Comparison of ENCODE assay signal across 18 cellular contexts in the genomic region with DNA sequence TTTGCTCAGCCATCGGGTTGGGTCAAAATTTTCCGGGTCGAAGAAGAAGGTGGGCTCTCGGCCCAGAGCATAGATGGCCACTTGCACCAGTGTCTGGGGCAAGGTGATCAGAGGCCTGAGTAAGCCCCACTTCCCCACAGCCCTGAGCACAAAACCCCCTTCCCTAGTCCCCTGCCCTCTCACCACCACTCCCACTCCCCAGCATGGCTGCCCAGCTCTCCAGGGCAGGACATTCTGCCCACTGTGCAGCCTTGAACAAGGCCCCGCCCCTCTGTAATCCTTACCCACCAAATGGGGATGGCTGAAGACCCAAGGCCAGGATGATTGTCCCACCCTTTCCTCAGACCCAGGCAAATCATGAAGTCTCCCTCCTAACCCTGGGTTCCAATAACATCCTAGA. TPM values are rescaled to one million over a fixed set of nuclear protein-coding genes. Genes with fewer than 3 reads are reported as not detected.
DNase-seq lines count a peak whose midpoint lies in the region; ATAC-seq, FAIRE-seq and TF ChIP-seq lines count a peak whose summit lies in the region.
"Had no signal": no experiment of that assay in that cellular context is flagged by ENCODE, and none has a peak within 500 bp of the region (broad histone marks: within the 10 kb centered on the region; RNA-seq: fewer than 3 reads in every experiment).

No MANE protein-coding gene starts in this region.

- peak; percentile 7 for DNase-seq in WTC11 (ENCODE audit: low spot score)
- DNase-seq in kidney = peak; percentile 51
- DNase-seq in posterior vena cava (ENCODE audit: low spot score) = peak; percentile 50
- DNase-seq in dorsolateral prefrontal cortex = no peak
- DNase-seq in RPMI8226 = no peak
- DNase-seq in mesendoderm = no peak
- DNase-seq: BE2C; C1 segment of cervical spinal cord; CD4-positive, CD25-positive, alpha-beta regulatory T cell; DMS53; DND-41; EL; H9 had no signal

- H3K27me3 Mint-ChIP-seq in WTC11 (ENCODE audit: low read depth) = peaks cover 5% of the 10 kb centered on the region

- CTCF ChIA-PET in WTC11 (lab: Charles Lee) = interaction anchor here (2.1 kb wide), 1 partner anchor 18 kb away, joined by 6 read pairs; no protein-coding TSS in a partner anchor

- ATAC-seq in WTC11 = no peak
- ATAC-seq: GM12878, HepG2 had no signal

- H3K4ac ChIP-seq in mesendoderm (ENCODE audit: low read depth, low read length) = no peak overlapping the region

- no peak overlapping the region for H2BK5ac ChIP-seq in mesendoderm (ENCODE audit: low read length)

- no peak overlapping the region for H3K18ac ChIP-seq in mesendoderm (ENCODE audit: low read length)

- intact Hi-C loops in kidney (cut with DNase I) (no loop called here), posterior vena cava (cut with DNase I) (no loop called here), dorsolateral prefrontal cortex (cut with DNase I) (no loop called here)

- no peaks in the 10 kb centered on the region for H3K79me1 ChIP-seq in mesendoderm (ENCODE audit: low read length)

- H3K4me1 ChIP-seq in kidney (ENCODE audit: control insufficient read depth in 1 of 2, insufficient read depth in 1 of 2, low read depth in 1 of 2, low read length in 2 of 2) = no peaks in the 10 kb centered on the region
- H3K4me1 ChIP-seq in mesendoderm (ENCODE audit: control insufficient read depth, low read depth, low read length) = no peaks in the 10 kb centered on the region
- H3K4me1 ChIP-seq: BE2C had no signal

- POLR2A ChIA-PET in WTC11 (lab: Charles Lee) = no interaction called here

- H3K56ac ChIP-seq in mesendoderm (ENCODE audit: low read length) = no peak overlapping the region

- H3K4me3 Mint-ChIP-seq in WTC11 = no peak overlapping the region
- H3K4me3 Mint-ChIP-seq: CD4-positive, CD25-positive, alpha-beta regulatory T cell; H9 had no signal

- H3K36me3 ChIP-seq in kidney (ENCODE audit: control insufficient read depth in 1 of 2, insufficient read depth in 2 of 2, low read length in 2 of 2) (no peaks in the 10 kb centered on the region), mesendoderm (ENCODE audit: control insufficient read depth, insufficient read depth, low read length) (no peaks in the 10 kb centered on the region)
- H3K36me3 ChIP-seq: BE2C had no signal

- no peaks in the 10 kb centered on the region for H3K9me3 ChIP-seq in kidney (ENCODE audit: control insufficient read depth in 1 of 2, low read length in 2 of 2)
- H3K9me3 ChIP-seq: BE2C had no signal

- H3K27ac ChIP-seq in kidney (ENCODE audit: low read depth in 2 of 2, low read length in 2 of 2) (no peak overlapping the region), dorsolateral prefrontal cortex (no peak overlapping the region), mesendoderm (ENCODE audit: low read depth, low read length) (no peak overlapping the region)

- H3K4me3 ChIP-seq in kidney (ENCODE audit: low read length in 2 of 2) = no peak overlapping the region
- H3K4me3 ChIP-seq in dorsolateral prefrontal cortex = no peak overlapping the region
- H3K4me3 ChIP-seq in mesendoderm (ENCODE audit: low read length) = no peak overlapping the region
- H3K4me3 ChIP-seq: GM12878 had no signal

- H2AK5ac ChIP-seq in mesendoderm (ENCODE audit: low read length) = no peak overlapping the region

- no peak overlapping the region for H3K4me2 ChIP-seq in mesendoderm (ENCODE audit: low read length)

- H4K5ac ChIP-seq in mesendoderm (ENCODE audit: low read length) = no peak overlapping the region

- H3K27ac Mint-ChIP-seq in WTC11 = no peak overlapping the region
- H3K27ac Mint-ChIP-seq: H9 had no signal

- H2BK15ac ChIP-seq in mesendoderm (replicated peaks; ENCODE audit: low read depth) = no peak overlapping the region

- no peak overlapping the region for H3K23ac ChIP-seq in mesendoderm (ENCODE audit: low read length)

- no peak for FAIRE-seq in kidney (lab: Jason Lieb, UNC)
- FAIRE-seq: GM12878, GM19239, H1, HepG2 had no signal

- TF ChIP-seq CTCF in WTC11 (IDR thresholded peaks at IDR 0.05) (no peak), kidney (IDR thresholded peaks at IDR 0.05; ENCODE audit: borderline replicate concordance, extremely low read depth, insufficient read depth) (no peak), dorsolateral prefrontal cortex (IDR thresholded peaks at IDR 0.05 in 54 of 56, conservative IDR thresholded peaks at IDR 0.05 in 2 of 56; ENCODE audit: low read depth in 1 of 56, partially characterized antibody in 56 of 56) (no peak)

- no peaks in the 10 kb centered on the region for H3K36me3 Mint-ChIP-seq in WTC11
- H3K36me3 Mint-ChIP-seq: CD4-positive, CD25-positive, alpha-beta regulatory T cell had no signal

- H2BK120ac ChIP-seq in mesendoderm (ENCODE audit: low read depth, low read length) = no peak overlapping the region

- no peaks in the 10 kb centered on the region for H3K79me2 ChIP-seq in mesendoderm (ENCODE audit: control insufficient read depth, insufficient read depth, low read length)

- no peaks in the 10 kb centered on the region for H3K4me1 Mint-ChIP-seq in WTC11
- H3K4me1 Mint-ChIP-seq: CD4-positive, CD25-positive, alpha-beta regulatory T cell; H9 had no signal

- no CpG with 5 or more reads among the region's 5 CpGs for WGBS in mesendoderm (ENCODE audit: extremely low coverage, insufficient coverage, low lambda C conversion rate)

- H3K27me3 ChIP-seq in dorsolateral prefrontal cortex (no peaks in the 10 kb centered on the region), mesendoderm (ENCODE audit: insufficient read depth, low read length, poor library complexity) (no peaks in the 10 kb centered on the region)
- H3K27me3 ChIP-seq: BE2C had no signal

- H3K9me3 Mint-ChIP-seq in WTC11 = no peaks in the 10 kb centered on the region

- H3K9ac ChIP-seq in kidney (ENCODE audit: low read length in 2 of 2) (no peak overlapping the region), mesendoderm (ENCODE audit: low read length) (no peak overlapping the region)

- H4K8ac ChIP-seq in mesendoderm (ENCODE audit: low read depth, low read length) = no peak overlapping the region

TF ChIP-seq in WTC11, 78 proteins besides CTCF, POLR2A, EP300 and RAD21 (continues in another document):
- TF ChIP-seq, protein P1, sequence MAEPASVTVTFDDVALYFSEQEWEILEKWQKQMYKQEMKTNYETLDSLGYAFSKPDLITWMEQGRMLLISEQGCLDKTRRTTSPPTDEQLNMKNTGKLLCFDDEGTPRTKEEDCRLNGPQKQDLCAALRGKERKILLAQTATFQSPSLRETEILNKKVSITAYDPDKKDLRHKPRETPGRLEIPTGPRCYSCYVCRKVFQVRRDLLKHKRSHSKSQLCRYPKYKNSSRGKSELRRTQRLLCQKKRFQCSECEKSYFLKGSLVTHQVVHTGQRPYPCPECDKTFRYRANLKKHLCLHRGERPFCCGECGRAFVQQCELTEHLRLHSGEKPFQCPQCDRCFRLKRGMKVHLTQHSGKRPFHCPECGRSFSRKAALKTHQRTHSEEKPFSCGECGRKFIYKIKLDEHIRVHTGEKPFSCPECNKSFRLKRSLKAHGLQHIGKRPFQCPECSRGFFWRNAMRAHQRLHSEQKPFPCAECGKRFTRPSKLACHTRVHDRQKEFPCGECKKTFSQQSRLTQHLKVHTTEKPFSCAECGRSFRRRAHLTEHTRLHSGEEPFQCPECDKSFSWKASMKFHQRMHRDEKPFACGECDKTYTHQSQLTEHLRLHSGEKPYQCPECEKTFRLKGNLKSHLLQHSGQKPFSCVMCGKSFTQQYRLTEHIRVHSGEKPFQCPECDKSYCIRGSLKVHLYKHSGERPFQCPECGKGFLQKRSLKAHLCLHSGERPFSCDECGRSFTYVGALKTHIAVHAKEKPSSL (CRISPR knock-in tag; conservative IDR thresholded peaks at IDR 0.05) = no peak
- TF ChIP-seq, protein P2, sequence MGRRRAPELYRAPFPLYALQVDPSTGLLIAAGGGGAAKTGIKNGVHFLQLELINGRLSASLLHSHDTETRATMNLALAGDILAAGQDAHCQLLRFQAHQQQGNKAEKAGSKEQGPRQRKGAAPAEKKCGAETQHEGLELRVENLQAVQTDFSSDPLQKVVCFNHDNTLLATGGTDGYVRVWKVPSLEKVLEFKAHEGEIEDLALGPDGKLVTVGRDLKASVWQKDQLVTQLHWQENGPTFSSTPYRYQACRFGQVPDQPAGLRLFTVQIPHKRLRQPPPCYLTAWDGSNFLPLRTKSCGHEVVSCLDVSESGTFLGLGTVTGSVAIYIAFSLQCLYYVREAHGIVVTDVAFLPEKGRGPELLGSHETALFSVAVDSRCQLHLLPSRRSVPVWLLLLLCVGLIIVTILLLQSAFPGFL (CRISPR knock-in tag; IDR thresholded peaks at IDR 0.05; ENCODE audit: borderline replicate concordance) = no peak
- TF ChIP-seq, protein P3, sequence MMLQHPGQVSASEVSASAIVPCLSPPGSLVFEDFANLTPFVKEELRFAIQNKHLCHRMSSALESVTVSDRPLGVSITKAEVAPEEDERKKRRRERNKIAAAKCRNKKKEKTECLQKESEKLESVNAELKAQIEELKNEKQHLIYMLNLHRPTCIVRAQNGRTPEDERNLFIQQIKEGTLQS (CRISPR knock-in tag; conservative IDR thresholded peaks at IDR 0.05) = no peak
- TF ChIP-seq TCF7 (CRISPR knock-in tag; IDR thresholded peaks at IDR 0.05; ENCODE audit: low read depth) = no peak
- TF ChIP-seq, protein P4, sequence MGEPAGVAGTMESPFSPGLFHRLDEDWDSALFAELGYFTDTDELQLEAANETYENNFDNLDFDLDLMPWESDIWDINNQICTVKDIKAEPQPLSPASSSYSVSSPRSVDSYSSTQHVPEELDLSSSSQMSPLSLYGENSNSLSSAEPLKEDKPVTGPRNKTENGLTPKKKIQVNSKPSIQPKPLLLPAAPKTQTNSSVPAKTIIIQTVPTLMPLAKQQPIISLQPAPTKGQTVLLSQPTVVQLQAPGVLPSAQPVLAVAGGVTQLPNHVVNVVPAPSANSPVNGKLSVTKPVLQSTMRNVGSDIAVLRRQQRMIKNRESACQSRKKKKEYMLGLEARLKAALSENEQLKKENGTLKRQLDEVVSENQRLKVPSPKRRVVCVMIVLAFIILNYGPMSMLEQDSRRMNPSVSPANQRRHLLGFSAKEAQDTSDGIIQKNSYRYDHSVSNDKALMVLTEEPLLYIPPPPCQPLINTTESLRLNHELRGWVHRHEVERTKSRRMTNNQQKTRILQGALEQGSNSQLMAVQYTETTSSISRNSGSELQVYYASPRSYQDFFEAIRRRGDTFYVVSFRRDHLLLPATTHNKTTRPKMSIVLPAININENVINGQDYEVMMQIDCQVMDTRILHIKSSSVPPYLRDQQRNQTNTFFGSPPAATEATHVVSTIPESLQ (CRISPR knock-in tag; IDR thresholded peaks at IDR 0.05) = no peak
- TF ChIP-seq, protein P5, sequence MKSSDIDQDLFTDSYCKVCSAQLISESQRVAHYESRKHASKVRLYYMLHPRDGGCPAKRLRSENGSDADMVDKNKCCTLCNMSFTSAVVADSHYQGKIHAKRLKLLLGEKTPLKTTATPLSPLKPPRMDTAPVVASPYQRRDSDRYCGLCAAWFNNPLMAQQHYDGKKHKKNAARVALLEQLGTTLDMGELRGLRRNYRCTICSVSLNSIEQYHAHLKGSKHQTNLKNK (CRISPR knock-in tag; IDR thresholded peaks at IDR 0.05) = no peak

RNA-seq across cellular contexts. Expression of a gene that starts 28.8 kb away (rescaled TPM):
- total RNA-seq in WTC11 (2021) (3.4 to 4.1 TPM (median 3.8 TPM) in 3 replicates), kidney (0.13 TPM), posterior vena cava (1 to 10 TPM in 1 of 2 donors, under 1 TPM in 1; 0.71 to 1.2 TPM), dorsolateral prefrontal cortex (1 to 10 TPM in 106 of 120 experiments, under 1 TPM in 14; 0.37 to 5.5 (median 2.0) TPM)
- 2.7 TPM for polyA plus RNA-seq in kidney (ENCODE audit: insufficient read depth, low read depth, low replicate concordance)
- 2.5 TPM for polyA plus RNA-seq in mesendoderm (2013, experiment 1 of 2)
- 2.9 TPM for polyA plus RNA-seq in mesendoderm (2013, experiment 2 of 2)
- total RNA-seq: CD4-positive, CD25-positive, alpha-beta regulatory T cell; G401 had no signal
- polyA plus RNA-seq: CD4-positive, CD25-positive, alpha-beta regulatory T cell had no signal

Comparison
In these comparisons a context has a peak if more than half of its experiments do, and no peak if none do; other contexts are left out.
1. DNase-seq: peak in WTC11 (single experiment), kidney (single experiment) and posterior vena cava (single experiment); none in dorsolateral prefrontal cortex (0 of 10), RPMI8226 (single experiment) and mesendoderm (single experiment).